ENCODE assay signal across 17 cellular contexts in the genomic region with DNA sequence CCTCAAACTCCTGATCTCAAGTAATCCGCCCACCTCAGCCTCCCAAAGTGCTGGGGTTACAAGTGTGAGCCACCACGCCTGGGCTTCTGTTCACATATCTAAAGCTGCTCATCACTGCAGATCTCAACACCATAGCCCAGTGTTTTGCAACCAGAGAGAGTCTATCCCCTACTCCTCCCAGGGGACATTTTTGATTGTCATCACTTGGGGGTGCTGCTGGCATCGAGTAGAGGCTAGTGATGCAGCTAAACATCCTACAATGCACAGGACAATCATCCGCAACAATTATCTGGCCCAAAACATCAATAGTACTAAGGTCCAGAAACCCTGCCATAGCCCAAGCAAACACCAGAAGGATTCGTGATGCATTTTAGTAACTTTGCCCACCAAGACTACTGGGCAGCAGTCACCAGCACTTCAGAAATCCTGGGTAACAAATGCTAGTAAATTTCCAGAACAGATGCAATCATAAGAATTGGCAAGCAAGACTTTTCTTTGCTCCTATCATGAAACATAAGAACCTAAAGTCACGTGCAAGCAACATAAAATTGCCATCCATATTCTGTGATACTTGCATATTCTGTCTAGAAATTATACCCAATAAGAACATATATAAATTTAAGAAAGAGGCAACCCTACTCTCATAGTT.
DNase-seq lines count a peak whose midpoint lies in the region; ATAC-seq and TF ChIP-seq lines count a peak whose summit lies in the region.
"Had no signal": no experiment of that assay in that cellular context is flagged by ENCODE, and none has a peak within 500 bp of the region (broad histone marks: within the 10 kb centered on the region; RNA-seq: fewer than 3 reads in every experiment).

No MANE protein-coding gene starts in this region.

- H3K4me1 ChIP-seq in cardiac muscle cell (ENCODE audit: low read depth), result no peaks in the 10 kb centered on the region
- H3K4me1 ChIP-seq in endodermal cell (ENCODE audit: control insufficient read depth, insufficient read depth, low read length), result peaks cover 18% of the 10 kb centered on the region
- no peaks in the 10 kb centered on the region for H3K4me1 ChIP-seq in ascending aorta
- H3K4me1 ChIP-seq: A549 had no signal

- H3K9me3 Mint-ChIP-seq in WTC11, result no peaks in the 10 kb centered on the region
- H3K9me3 Mint-ChIP-seq in endodermal cell, result no peaks in the 10 kb centered on the region

- H3K27me3 ChIP-seq in cardiac muscle cell, result no peaks in the 10 kb centered on the region
- H3K27me3 ChIP-seq in endodermal cell (ENCODE audit: control insufficient read depth, insufficient read depth, low read length, poor library complexity, severe bottlenecking), result no peaks in the 10 kb centered on the region
- no peaks in the 10 kb centered on the region for H3K27me3 ChIP-seq in ascending aorta

- H3K9me3 ChIP-seq in cardiac muscle cell (ENCODE audit: low read depth), result no peaks in the 10 kb centered on the region
- no peaks in the 10 kb centered on the region for H3K9me3 ChIP-seq in endodermal cell (ENCODE audit: control insufficient read depth, low read length)
- H3K9me3 ChIP-seq in ascending aorta, result no peaks in the 10 kb centered on the region
- H3K9me3 ChIP-seq: A549 had no signal

- H3K27ac ChIP-seq in cardiac muscle cell (peak overlapping the region; percentile 30), endodermal cell (ENCODE audit: low read depth, low read length) (no peak overlapping the region), ascending aorta (no peak overlapping the region)
- H3K27ac ChIP-seq: A549, KMS-11 had no signal

- H3K27ac Mint-ChIP-seq in WTC11 (peak overlapping the region; percentile 74; the same call in 1 of the 2 replicates), endodermal cell (peak overlapping the region; percentile 86)

- CTCF ChIA-PET in WTC11 (lab: Charles Lee), result interaction anchor here (0.6 kb wide), 1 partner anchor 160 kb away, joined by 4 read pairs; no protein-coding TSS in a partner anchor

- no peak overlapping the region for H3K9ac ChIP-seq in endodermal cell (ENCODE audit: extremely low read depth, low read length, poor library complexity, severe bottlenecking)
- H3K9ac ChIP-seq: KMS-11 had no signal

- no peak for ATAC-seq in Right ventricle myocardium inferior
- ATAC-seq in WTC11, result peak; percentile 50
- no peak for ATAC-seq in GM18870 (IDR thresholded peaks at IDR 0.05; ENCODE audit: unreplicated experiment)
- no peak for ATAC-seq in HG02973 (IDR thresholded peaks at IDR 0.05; ENCODE audit: unreplicated experiment)
- ATAC-seq: A549 had no signal

- no peak overlapping the region for H3K4me3 Mint-ChIP-seq in WTC11
- no peak overlapping the region for H3K4me3 Mint-ChIP-seq in endodermal cell
- H3K4me3 Mint-ChIP-seq: CD14-positive monocyte had no signal

- DNase-seq in cardiac muscle cell (ENCODE audit: low read depth in 1 of 2, low spot score in 1 of 2), result no peak
- no peak for DNase-seq in Right ventricle myocardium inferior (ENCODE audit: missing footprints)
- no peak for DNase-seq in WTC11 (ENCODE audit: low spot score)
- no peak for DNase-seq in endodermal cell
- DNase-seq in hippocampal formation (lab: John Stamatoyannopoulos, UW), result no peak
- no peak for DNase-seq in ascending aorta (ENCODE audit: low spot score in 2 of 2)
- DNase-seq: NCI-H1048, NCI-H1436 treated with DMSO at 0.1 percent for 48 hours, NCI-H2081, NCI-H226, NCI-H524 treated with DMSO at 0.1 percent for 48 hours, SIG-M5 had no signal

- POLR2A ChIA-PET in WTC11 (lab: Charles Lee), result interaction anchor here (0.6 kb wide), 1 partner anchor 417 kb away, joined by 4 read pairs; no protein-coding TSS in a partner anchor

- H3K27me3 Mint-ChIP-seq in WTC11 (ENCODE audit: low read depth), result no peaks in the 10 kb centered on the region
- H3K27me3 Mint-ChIP-seq in endodermal cell (ENCODE audit: insufficient read depth), result no peaks in the 10 kb centered on the region

- H3K4me3 ChIP-seq in cardiac muscle cell, result no peak overlapping the region
- H3K4me3 ChIP-seq in endodermal cell (ENCODE audit: low read length), result no peak overlapping the region
- no peak overlapping the region for H3K4me3 ChIP-seq in ascending aorta
- H3K4me3 ChIP-seq: A549 had no signal

- H3K36me3 ChIP-seq in cardiac muscle cell (no peaks in the 10 kb centered on the region), endodermal cell (ENCODE audit: control insufficient read depth, insufficient read depth, low read length) (peaks cover 29% of the 10 kb centered on the region), ascending aorta (no peaks in the 10 kb centered on the region)

- whole genome bisulfite sequencing in endodermal cell (ENCODE audit: insufficient coverage in 1 of 2, insufficient read length in 1 of 2), 2 experiments, result 94 to 97% methylated on average over 4 to 6 of the region's 6 CpGs

- H3K4me1 Mint-ChIP-seq in WTC11 (peaks cover 64% of the 10 kb centered on the region), endodermal cell (peaks cover 36% of the 10 kb centered on the region)
- H3K4me1 Mint-ChIP-seq: CD14-positive monocyte had no signal

- H3K36me3 Mint-ChIP-seq in WTC11 (peaks cover 7% of the 10 kb centered on the region; the same call in 1 of the 2 replicates), endodermal cell (ENCODE audit: low read depth) (peaks cover 12% of the 10 kb centered on the region)

- intact Hi-C loops in Right ventricle myocardium inferior (cut with DNase I) (no loop called here), ascending aorta (cut with DNase I) (no loop called here)

- no peak for TF ChIP-seq CTCF in cardiac muscle cell (IDR thresholded peaks at IDR 0.05; ENCODE audit: low read depth, low read length)
- TF ChIP-seq CTCF in WTC11 (IDR thresholded peaks at IDR 0.05), result no peak
- TF ChIP-seq CTCF in endodermal cell (conservative IDR thresholded peaks at IDR 0.05), result no peak
- no peak for TF ChIP-seq CTCF in ascending aorta (IDR thresholded peaks at IDR 0.05)

TF ChIP-seq in WTC11, 78 proteins besides CTCF, POLR2A, EP300 and RAD21 (continues in another document):
- no peak for TF ChIP-seq ZBTB21 (CRISPR knock-in tag; IDR thresholded peaks at IDR 0.05; ENCODE audit: borderline replicate concordance)
- TF ChIP-seq, protein P1, sequence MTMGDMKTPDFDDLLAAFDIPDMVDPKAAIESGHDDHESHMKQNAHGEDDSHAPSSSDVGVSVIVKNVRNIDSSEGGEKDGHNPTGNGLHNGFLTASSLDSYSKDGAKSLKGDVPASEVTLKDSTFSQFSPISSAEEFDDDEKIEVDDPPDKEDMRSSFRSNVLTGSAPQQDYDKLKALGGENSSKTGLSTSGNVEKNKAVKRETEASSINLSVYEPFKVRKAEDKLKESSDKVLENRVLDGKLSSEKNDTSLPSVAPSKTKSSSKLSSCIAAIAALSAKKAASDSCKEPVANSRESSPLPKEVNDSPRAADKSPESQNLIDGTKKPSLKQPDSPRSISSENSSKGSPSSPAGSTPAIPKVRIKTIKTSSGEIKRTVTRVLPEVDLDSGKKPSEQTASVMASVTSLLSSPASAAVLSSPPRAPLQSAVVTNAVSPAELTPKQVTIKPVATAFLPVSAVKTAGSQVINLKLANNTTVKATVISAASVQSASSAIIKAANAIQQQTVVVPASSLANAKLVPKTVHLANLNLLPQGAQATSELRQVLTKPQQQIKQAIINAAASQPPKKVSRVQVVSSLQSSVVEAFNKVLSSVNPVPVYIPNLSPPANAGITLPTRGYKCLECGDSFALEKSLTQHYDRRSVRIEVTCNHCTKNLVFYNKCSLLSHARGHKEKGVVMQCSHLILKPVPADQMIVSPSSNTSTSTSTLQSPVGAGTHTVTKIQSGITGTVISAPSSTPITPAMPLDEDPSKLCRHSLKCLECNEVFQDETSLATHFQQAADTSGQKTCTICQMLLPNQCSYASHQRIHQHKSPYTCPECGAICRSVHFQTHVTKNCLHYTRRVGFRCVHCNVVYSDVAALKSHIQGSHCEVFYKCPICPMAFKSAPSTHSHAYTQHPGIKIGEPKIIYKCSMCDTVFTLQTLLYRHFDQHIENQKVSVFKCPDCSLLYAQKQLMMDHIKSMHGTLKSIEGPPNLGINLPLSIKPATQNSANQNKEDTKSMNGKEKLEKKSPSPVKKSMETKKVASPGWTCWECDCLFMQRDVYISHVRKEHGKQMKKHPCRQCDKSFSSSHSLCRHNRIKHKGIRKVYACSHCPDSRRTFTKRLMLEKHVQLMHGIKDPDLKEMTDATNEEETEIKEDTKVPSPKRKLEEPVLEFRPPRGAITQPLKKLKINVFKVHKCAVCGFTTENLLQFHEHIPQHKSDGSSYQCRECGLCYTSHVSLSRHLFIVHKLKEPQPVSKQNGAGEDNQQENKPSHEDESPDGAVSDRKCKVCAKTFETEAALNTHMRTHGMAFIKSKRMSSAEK (CRISPR knock-in tag; IDR thresholded peaks at IDR 0.05; ENCODE audit: borderline replicate concordance), result no peak
- TF ChIP-seq FOXK1 (CRISPR knock-in tag; IDR thresholded peaks at IDR 0.05), result no peak
- no peak for TF ChIP-seq PRRX2 (CRISPR knock-in tag; IDR thresholded peaks at IDR 0.05)
- no peak for TF ChIP-seq ZNF219 (CRISPR knock-in tag; IDR thresholded peaks at IDR 0.05; ENCODE audit: borderline replicate concordance)
- no peak for TF ChIP-seq EMX1 (CRISPR knock-in tag; IDR thresholded peaks at IDR 0.05)
- no peak for TF ChIP-seq ETV6 (CRISPR knock-in tag; IDR thresholded peaks at IDR 0.05)
- TF ChIP-seq, protein P2, sequence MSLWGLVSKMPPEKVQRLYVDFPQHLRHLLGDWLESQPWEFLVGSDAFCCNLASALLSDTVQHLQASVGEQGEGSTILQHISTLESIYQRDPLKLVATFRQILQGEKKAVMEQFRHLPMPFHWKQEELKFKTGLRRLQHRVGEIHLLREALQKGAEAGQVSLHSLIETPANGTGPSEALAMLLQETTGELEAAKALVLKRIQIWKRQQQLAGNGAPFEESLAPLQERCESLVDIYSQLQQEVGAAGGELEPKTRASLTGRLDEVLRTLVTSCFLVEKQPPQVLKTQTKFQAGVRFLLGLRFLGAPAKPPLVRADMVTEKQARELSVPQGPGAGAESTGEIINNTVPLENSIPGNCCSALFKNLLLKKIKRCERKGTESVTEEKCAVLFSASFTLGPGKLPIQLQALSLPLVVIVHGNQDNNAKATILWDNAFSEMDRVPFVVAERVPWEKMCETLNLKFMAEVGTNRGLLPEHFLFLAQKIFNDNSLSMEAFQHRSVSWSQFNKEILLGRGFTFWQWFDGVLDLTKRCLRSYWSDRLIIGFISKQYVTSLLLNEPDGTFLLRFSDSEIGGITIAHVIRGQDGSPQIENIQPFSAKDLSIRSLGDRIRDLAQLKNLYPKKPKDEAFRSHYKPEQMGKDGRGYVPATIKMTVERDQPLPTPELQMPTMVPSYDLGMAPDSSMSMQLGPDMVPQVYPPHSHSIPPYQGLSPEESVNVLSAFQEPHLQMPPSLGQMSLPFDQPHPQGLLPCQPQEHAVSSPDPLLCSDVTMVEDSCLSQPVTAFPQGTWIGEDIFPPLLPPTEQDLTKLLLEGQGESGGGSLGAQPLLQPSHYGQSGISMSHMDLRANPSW (CRISPR knock-in tag; conservative IDR thresholded peaks at IDR 0.05; ENCODE audit: low read depth), result no peak
